21 cellular contexts compared by ENCODE assay signal in genomic region chr16:87918314-87918713, GRCh38. TPM values are rescaled to one million over a fixed set of nuclear protein-coding genes. Genes with fewer than 3 reads are reported as not detected.
DNase-seq lines count a peak whose midpoint lies in the region; ATAC-seq and TF ChIP-seq lines count a peak whose summit lies in the region.
"Had no signal": no experiment of that assay in that cellular context is flagged by ENCODE, and none has a peak within 500 bp of the region (broad histone marks: within the 10 kb centered on the region; RNA-seq: fewer than 3 reads in every experiment).

No MANE protein-coding gene starts in this region.

- no peak overlapping the region for H3K4me3 ChIP-seq in left ventricle myocardium inferior
- H3K4me3 ChIP-seq in body of pancreas: no peak overlapping the region
- peak overlapping the region in 1 of 2 experiments; percentile 75 for H3K4me3 ChIP-seq in mesenchymal stem cell (ENCODE audit: insufficient read depth in 1 of 2, low read depth in 1 of 2, low read length in 2 of 2)
- H3K4me3 ChIP-seq in tibial nerve: peak overlapping the region in 1 of 4 donors; percentile 25

- no peak overlapping the region for H2BK12ac ChIP-seq in mesenchymal stem cell (ENCODE audit: low read length in 2 of 2)

- TF ChIP-seq CTCF in left ventricle myocardium inferior (IDR thresholded peaks at IDR 0.05; ENCODE audit: borderline replicate concordance): no peak
- no peak for TF ChIP-seq CTCF in body of pancreas (IDR thresholded peaks at IDR 0.05)
- TF ChIP-seq CTCF in tibial nerve (IDR thresholded peaks at IDR 0.05): no peak

- H3K4me1 ChIP-seq in left ventricle myocardium inferior: peaks cover 17% of the 10 kb centered on the region
- H3K4me1 ChIP-seq in body of pancreas: peaks cover 36% of the 10 kb centered on the region
- H3K4me1 ChIP-seq in mesenchymal stem cell (ENCODE audit: control insufficient read depth, insufficient read depth, low read depth, low read length): peaks cover 4% of the 10 kb centered on the region
- peaks cover 0 to 19% (median 0%) of the 10 kb centered on the region in 4 donors for H3K4me1 ChIP-seq in tibial nerve

- 26 to 39% methylated on average over 11 to 14 of the region's 15 CpGs for WGBS in body of pancreas, 2 donors
- 93% methylated on average over 15 of the region's 15 CpGs for WGBS in mesenchymal stem cell
- WGBS in tibial nerve, 2 donors: 76 to 80% methylated on average over 15 of the region's 15 CpGs

- H2AFZ ChIP-seq in mesenchymal stem cell (ENCODE audit: low read depth, low read length): no peak overlapping the region

- H2BK15ac ChIP-seq in mesenchymal stem cell (ENCODE audit: low read depth, poor library complexity, severe bottlenecking): no peak overlapping the region

- H3K27ac ChIP-seq in left ventricle myocardium inferior (replicated peaks) (peak overlapping the region; percentile 8), body of pancreas (peak overlapping the region; percentile 21 to 79 (median 60)), mesenchymal stem cell (ENCODE audit: low read length, poor library complexity, severe bottlenecking) (no peak overlapping the region), tibial nerve (peak overlapping the region in 3 of 4 donors; percentile 34 to 61 (median 43))
- H3K27ac ChIP-seq: KMS-11 had no signal

- H3K9me3 ChIP-seq in left ventricle myocardium inferior (replicated peaks) (no peaks in the 10 kb centered on the region), body of pancreas (no peaks in the 10 kb centered on the region), mesenchymal stem cell (ENCODE audit: control insufficient read depth, low read length) (no peaks in the 10 kb centered on the region), tibial nerve (no peaks in the 10 kb centered on the region)
- H3K9me3 ChIP-seq: heart right ventricle had no signal

- H3K9ac ChIP-seq in mesenchymal stem cell (ENCODE audit: low read length): peak overlapping the region; percentile 96
- H3K9ac ChIP-seq: KMS-11 had no signal

- TF ChIP-seq EP300 in tibial nerve (IDR thresholded peaks at IDR 0.05): no peak

- H4K8ac ChIP-seq in mesenchymal stem cell (ENCODE audit: low read length): no peak overlapping the region

- no peak overlapping the region for H3K4me2 ChIP-seq in mesenchymal stem cell (ENCODE audit: low read length, poor library complexity, severe bottlenecking)
- H3K4me2 ChIP-seq: KMS-11 had no signal

- no peaks in the 10 kb centered on the region for H3K79me1 ChIP-seq in mesenchymal stem cell (replicated peaks; ENCODE audit: low read length, poor library complexity, severe bottlenecking)

- H4K91ac ChIP-seq in mesenchymal stem cell (ENCODE audit: low read length): no peak overlapping the region

- no peak for DNase-seq in left ventricle myocardium inferior
- no peak for DNase-seq in Right ventricle myocardium inferior (ENCODE audit: missing footprints)
- peak; percentile 69 to 89 (median 80) for DNase-seq in body of pancreas
- no peak for DNase-seq in mesenchymal stem cell
- peak; percentile 32 to 35 for DNase-seq in tibial nerve (ENCODE audit: low spot score in 2 of 2)
- DNase-seq in RPMI8226: no peak
- DNase-seq in NCI-H2029 treated with DMSO at 0.1 percent for 48 hours (lab: John Stamatoyannopoulos, UW): no peak
- DNase-seq: activated CD4-positive, CD25-positive, alpha-beta regulatory T cell; activated CD8-positive, alpha-beta memory T cell treated with anti-CD3 and anti-CD28 coated beads, Interleukin-2, amount 10 ng/mL, durations not matched to agents 7 days and 5 days; activated naive CD4-positive, alpha-beta T cell treated with anti-CD3 and anti-CD28 coated beads for 36 hours; effector memory CD4-positive, alpha-beta T cell; kidney; NCI-H1694; NCI-H510A treated with DMSO at 0.1 percent for 48 hours; stimulated activated CD4-positive, alpha-beta T cell treated with anti-CD3 and anti-CD28 coated beads, Interleukin-4, amount 100 ng/mL, for 24 hours; T-helper 1 cell had no signal

- peaks cover 4% of the 10 kb centered on the region for H3K27me3 ChIP-seq in left ventricle myocardium inferior (ENCODE audit: low read depth)
- no peaks in the 10 kb centered on the region for H3K27me3 ChIP-seq in body of pancreas
- H3K27me3 ChIP-seq in mesenchymal stem cell (ENCODE audit: control insufficient read depth in 1 of 2, insufficient read depth in 1 of 2, low read length in 2 of 2): peaks cover 7 to 41% of the 10 kb centered on the region in 2 experiments
- peaks cover 0 to 3% of the 10 kb centered on the region in 2 donors for H3K27me3 ChIP-seq in tibial nerve
- H3K27me3 ChIP-seq: heart right ventricle had no signal

- ATAC-seq in Right ventricle myocardium inferior (no peak), body of pancreas (peak; percentile 62), GM19463 (IDR thresholded peaks at IDR 0.05; ENCODE audit: unreplicated experiment) (no peak)
- ATAC-seq: activated CD8-positive, alpha-beta memory T cell treated with anti-CD3 and anti-CD28 coated beads, Interleukin-2, amount 10 ng/mL, durations not matched to agents 7 days and 5 days had no signal

- H3K36me3 ChIP-seq in left ventricle myocardium inferior (no peaks in the 10 kb centered on the region), body of pancreas (replicated peaks in 1 of 2; ENCODE audit: insufficient read depth in 1 of 2, low read depth in 2 of 2) (no peaks in the 10 kb centered on the region), mesenchymal stem cell (ENCODE audit: control insufficient read depth in 1 of 2, insufficient read depth in 2 of 2, low read depth in 1 of 2, low read length in 2 of 2) (no peaks in the 10 kb centered on the region), tibial nerve (no peaks in the 10 kb centered on the region)
- H3K36me3 ChIP-seq: heart right ventricle had no signal

- TF ChIP-seq POLR2A in body of pancreas (IDR thresholded peaks at IDR 0.05): peak in 1 of 3 donors; percentile 12
- TF ChIP-seq POLR2A in tibial nerve (IDR thresholded peaks at IDR 0.05): no peak

- H3K23ac ChIP-seq in mesenchymal stem cell (ENCODE audit: low read length in 2 of 2): no peak overlapping the region

- H2BK120ac ChIP-seq in mesenchymal stem cell (ENCODE audit: low read depth, low read length): no peak overlapping the region

- intact Hi-C loops in left ventricle myocardium inferior (cut with micrococcal nuclease) (no loop called here), Right ventricle myocardium inferior (cut with DNase I) (no loop called here), body of pancreas (cut with DNase I) (no loop called here)

- no peak overlapping the region for H2BK5ac ChIP-seq in mesenchymal stem cell (ENCODE audit: low read depth, low read length, poor library complexity, severe bottlenecking)

- no peak overlapping the region for H3K18ac ChIP-seq in mesenchymal stem cell (ENCODE audit: low read depth in 1 of 2, low read length in 2 of 2)

- H3K4ac ChIP-seq in mesenchymal stem cell (ENCODE audit: low read depth in 1 of 2, low read length in 2 of 2): no peak overlapping the region

- no peak overlapping the region for H3K14ac ChIP-seq in mesenchymal stem cell (ENCODE audit: low read length in 2 of 2)

- H2AK5ac ChIP-seq in mesenchymal stem cell (ENCODE audit: low read length, severe bottlenecking): no peak overlapping the region

RNA-seq across cellular contexts. Expression of gene CA5A, which starts 18.0 kb away (rescaled TPM):
- total RNA-seq in left ventricle myocardium inferior (not detected), Right ventricle myocardium inferior (not detected), body of pancreas (not detected), tibial nerve (not detected)
- polyA plus RNA-seq in mesenchymal stem cell (2013, experiment 1 of 2): not detected
- polyA plus RNA-seq in mesenchymal stem cell (2013, experiment 2 of 2): not detected
- total RNA-seq: activated CD8-positive, alpha-beta memory T cell treated with anti-CD3 and anti-CD28 coated beads, Interleukin-2, amount 10 ng/mL, durations not matched to agents 7 days and 5 days; activated naive CD4-positive, alpha-beta T cell treated with anti-CD3 and anti-CD28 coated beads for 36 hours; bronchial epithelial cell; kidney; pulmonary artery endothelial cell had no signal

RNA-seq across cellular contexts. Expression of gene BANP, which starts 32.9 kb away (rescaled TPM):
- total RNA-seq in left ventricle myocardium inferior: 12.6 TPM
- total RNA-seq in Right ventricle myocardium inferior: 12.8 TPM
- 10 to 100 TPM; 19.1 to 20.2 TPM for total RNA-seq in body of pancreas
- 10.8 TPM for polyA plus RNA-seq in mesenchymal stem cell (2013, experiment 1 of 2)
- 11.0 TPM for polyA plus RNA-seq in mesenchymal stem cell (2013, experiment 2 of 2)
- 10 to 100 TPM; 21.9 to 27.3 (median 24.6) TPM for total RNA-seq in tibial nerve

RNA-seq across cellular contexts. Expression of gene SLC7A5, which starts 49.0 kb away (rescaled TPM):
- 4.6 TPM for total RNA-seq in left ventricle myocardium inferior
- 3.3 TPM for total RNA-seq in Right ventricle myocardium inferior
- 1 to 10 TPM; 1.6 to 3.4 TPM for total RNA-seq in body of pancreas
- 56.3 TPM for polyA plus RNA-seq in mesenchymal stem cell (2013, experiment 1 of 2)
- 54.9 TPM for polyA plus RNA-seq in mesenchymal stem cell (2013, experiment 2 of 2)
- 1 to 10 TPM; 5.5 to 6.6 (median 6.0) TPM for total RNA-seq in tibial nerve

Comparison
In these comparisons a context has a peak if more than half of its experiments do, and no peak if none do; other contexts are left out.
1. DNase-seq: peak in body of pancreas (4 of 4) and tibial nerve (2 of 2); none in left ventricle myocardium inferior (single experiment), Right ventricle myocardium inferior (single experiment), mesenchymal stem cell (single experiment), RPMI8226 (single experiment) and NCI-H2029 treated with DMSO at 0.1 percent for 48 hours (single experiment).